9 cellular contexts compared by ENCODE assay signal in the genomic region with DNA sequence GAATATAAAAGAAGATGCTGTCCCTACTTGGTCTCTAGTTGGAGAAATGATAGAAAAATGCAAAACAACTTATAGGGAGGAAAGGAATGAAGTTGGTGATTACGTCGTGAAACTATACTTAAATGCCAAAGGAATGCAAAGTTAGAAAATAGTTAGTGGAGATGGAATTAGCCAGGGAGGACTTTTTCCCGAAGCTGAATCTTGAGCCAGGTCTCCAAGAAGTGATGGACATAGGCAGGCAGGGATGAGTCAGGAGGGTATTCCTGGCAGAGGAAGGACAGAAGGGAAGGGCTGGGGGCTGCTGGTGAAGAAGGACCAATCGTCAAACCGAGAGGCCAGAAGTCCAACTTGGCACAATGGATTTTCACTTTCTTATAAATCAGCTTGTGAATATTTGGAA. TPM values are rescaled to one million over a fixed set of nuclear protein-coding genes. Genes with fewer than 3 reads are reported as not detected.
DNase-seq lines count a peak whose midpoint lies in the region; ATAC-seq, FAIRE-seq and TF ChIP-seq lines count a peak whose summit lies in the region.
"Had no signal": no experiment of that assay in that cellular context is flagged by ENCODE, and none has a peak within 500 bp of the region (broad histone marks: within the 10 kb centered on the region; RNA-seq: fewer than 3 reads in every experiment).

No MANE protein-coding gene starts in this region.

- no peak for FAIRE-seq in GM12891 (lab: Jason Lieb, UNC)

- peaks cover 0 to 2% (median 0%) of the 10 kb centered on the region in 3 donors for H3K36me3 Mint-ChIP-seq in naive thymus-derived CD8-positive, alpha-beta T cell

- H3K4me3 Mint-ChIP-seq in naive thymus-derived CD8-positive, alpha-beta T cell = peak overlapping the region; percentile 85 to 100 (median 92)

- POLR2A ChIA-PET in naive thymus-derived CD8-positive, alpha-beta T cell (lab: Charles Lee) = interaction anchor here (0.6 to 2.8 kb wide), 5 partner anchors 41 to 264 kb away, joined by 3 to 17 read pairs (median 4); partner anchors contain the start of genes CHTF8, PDF and UTP4

- peak overlapping the region; percentile 96 for H3K4me2 ChIP-seq in Karpas-422 (ENCODE audit: low read depth, low read length, poor library complexity, severe bottlenecking)

- peak overlapping the region; percentile 75; the same call in 1 of the 2 replicates for H3K27ac ChIP-seq in Karpas-422 (ENCODE audit: low read length)

- no peaks in the 10 kb centered on the region for H3K9me3 Mint-ChIP-seq in naive thymus-derived CD8-positive, alpha-beta T cell

- peaks cover 46% of the 10 kb centered on the region for H3K4me1 ChIP-seq in Karpas-422 (ENCODE audit: low read length)

- no peak for TF ChIP-seq CTCF in AG10803 (conservative IDR thresholded peaks at IDR 0.05; ENCODE audit: low read length)

- TF ChIP-seq POLR2A in GM12891 (IDR thresholded peaks at IDR 0.05; ENCODE audit: low read depth, low read length) = no peak

- peak overlapping the region; percentile 63 to 91 (median 86) for H3K27ac Mint-ChIP-seq in naive thymus-derived CD8-positive, alpha-beta T cell

- no peaks in the 10 kb centered on the region for H3K27me3 Mint-ChIP-seq in naive thymus-derived CD8-positive, alpha-beta T cell

- no peaks in the 10 kb centered on the region for H3K27me3 ChIP-seq in Karpas-422 (ENCODE audit: low read length)

- peak overlapping the region; percentile 87 for H3K4me3 ChIP-seq in AG10803 (ENCODE audit: low read length)
- peak overlapping the region; percentile 78 for H3K4me3 ChIP-seq in Karpas-422 (ENCODE audit: low read length)

- H4K20me1 ChIP-seq in Karpas-422 (ENCODE audit: insufficient read depth, low read depth, low read length) = no peaks in the 10 kb centered on the region

- H3K9me2 ChIP-seq in Karpas-422 (replicated peaks; ENCODE audit: insufficient read depth, low read length) = no peaks in the 10 kb centered on the region

- peaks cover 32 to 55% (median 51%) of the 10 kb centered on the region in 4 donors for H3K4me1 Mint-ChIP-seq in naive thymus-derived CD8-positive, alpha-beta T cell

- peak overlapping the region; percentile 81 for H3K9ac ChIP-seq in Karpas-422 (ENCODE audit: low read length)

- no peak for ATAC-seq in naive thymus-derived CD8-positive, alpha-beta T cell
- ATAC-seq in GM18867 (IDR thresholded peaks at IDR 0.05; ENCODE audit: unreplicated experiment) (no peak), HG03196 (IDR thresholded peaks at IDR 0.05; ENCODE audit: unreplicated experiment) (no peak)

- H2AFZ ChIP-seq in Karpas-422 (ENCODE audit: low read length) = no peak overlapping the region

- peaks cover 6% of the 10 kb centered on the region; the same call in 1 of the 2 replicates for H3K36me3 ChIP-seq in Karpas-422 (ENCODE audit: insufficient read depth, low read length)

- peaks cover 61% of the 10 kb centered on the region for H3K79me2 ChIP-seq in Karpas-422 (ENCODE audit: low read length)

- DNase-seq in AG10803 (ENCODE audit: low read depth) (peak; percentile 44), Karpas-422 (no peak), dedifferentiated amniotic fluid mesenchymal stem cell (ENCODE audit: extremely low spot score) (peak; percentile 42), GM12891 (ENCODE audit: insufficient read length, low spot score) (no peak), mesenteric fat pad (ENCODE audit: low spot score) (no peak)
- DNase-seq in naive thymus-derived CD8-positive, alpha-beta T cell = no peak
- DNase-seq: activated CD4-positive, CD25-positive, alpha-beta regulatory T cell treated with anti-CD3 and anti-CD28 coated beads, Interleukin-2, amount 50 U/mL, for 72 hours had no signal

- no peaks in the 10 kb centered on the region for H3K9me3 ChIP-seq in Karpas-422 (ENCODE audit: low read length)

TF ChIP-seq in GM12891, 5 proteins besides CTCF, POLR2A, EP300 and RAD21:
- TF ChIP-seq PAX5 (IDR thresholded peaks at IDR 0.05; ENCODE audit: insufficient read depth, low read length, severe bottlenecking) (no peak), POU2F2 (IDR thresholded peaks at IDR 0.05; ENCODE audit: low read depth, low read length) (no peak), TAF1 (IDR thresholded peaks at IDR 0.05; ENCODE audit: low read depth, low read length) (no peak), POLR2AphosphoS5 (IDR thresholded peaks at IDR 0.05; ENCODE audit: low read depth, low read length) (no peak), SPI1 (IDR thresholded peaks at IDR 0.05; ENCODE audit: low read depth, low read length) (no peak)

RNA-seq across cellular contexts. Expression of gene SNTB2, which starts 1.8 kb away (rescaled TPM):
- 17.7 and 43.3 TPM in 2 replicates for total RNA-seq in Karpas-422 (2014; rRNA removed; shearing (Covaris generic); ENCODE audit: low replicate concordance)
- total RNA-seq in naive thymus-derived CD8-positive, alpha-beta T cell = 10 to 100 TPM; 11.0 to 12.9 TPM
- 10 to 100 TPM in 1 of 3 donors, 1 to 10 TPM in 2; 3.7 to 15.0 (median 7.6) TPM for polyA plus RNA-seq in naive thymus-derived CD8-positive, alpha-beta T cell
- 2.1 TPM for polyA plus RNA-seq in GM12891 (2012; ENCODE audit: low read depth, missing spikeins)
- 49.2 TPM for total RNA-seq in mesenteric fat pad

RNA-seq across cellular contexts. Expression of gene UTP4, which starts 56.3 kb away (rescaled TPM):
- 22.0 and 31.6 TPM in 2 replicates for total RNA-seq in Karpas-422 (2014; rRNA removed; shearing (Covaris generic); ENCODE audit: low replicate concordance)
- 10 to 100 TPM; 41.8 to 44.5 TPM for total RNA-seq in naive thymus-derived CD8-positive, alpha-beta T cell
- polyA plus RNA-seq in naive thymus-derived CD8-positive, alpha-beta T cell = 10 to 100 TPM; 72.4 to 77.6 (median 72.8) TPM
- polyA plus RNA-seq in GM12891 (2012; ENCODE audit: low read depth, missing spikeins) = 52.6 TPM
- total RNA-seq in mesenteric fat pad = 57.4 TPM

RNA-seq across cellular contexts. Expression of gene CHTF8, which starts 56.3 kb away (rescaled TPM):
- 87.0 and 98.5 TPM in 2 replicates for total RNA-seq in Karpas-422 (2014; rRNA removed; shearing (Covaris generic); ENCODE audit: low replicate concordance)
- total RNA-seq in naive thymus-derived CD8-positive, alpha-beta T cell = 100 to 1,000 TPM; 126 to 137 TPM
- 100 to 1,000 TPM; 165 to 192 (median 184) TPM for polyA plus RNA-seq in naive thymus-derived CD8-positive, alpha-beta T cell
- 83.6 TPM for polyA plus RNA-seq in GM12891 (2012; ENCODE audit: low read depth, missing spikeins)
- 84.5 TPM for total RNA-seq in mesenteric fat pad

Comparison
In these comparisons a context has a peak if more than half of its experiments do, and no peak if none do; other contexts are left out.
1. DNase-seq: peak in AG10803 (single experiment) and dedifferentiated amniotic fluid mesenchymal stem cell (single experiment); none in Karpas-422 (single experiment), naive thymus-derived CD8-positive, alpha-beta T cell (0 of 10), GM12891 (single experiment) and mesenteric fat pad (single experiment).